13 cellular contexts compared by ENCODE assay signal in genomic region chr3:57977755-57978715, GRCh38. TPM values are rescaled to one million over a fixed set of nuclear protein-coding genes. Genes with fewer than 3 reads are reported as not detected.
A peak's percentile ranks its signal among the peaks of the same experiment; 100 is the strongest.
DNase-seq lines count a peak whose midpoint lies in the region; FAIRE-seq and TF ChIP-seq lines count a peak whose summit lies in the region.
"Had no signal": no experiment of that assay in that cellular context is flagged by ENCODE, and none has a peak within 500 bp of the region (broad histone marks: within the 10 kb centered on the region; RNA-seq: fewer than 3 reads in every experiment).

No MANE protein-coding gene starts in this region.

- peak; percentile 52 for DNase-seq in ELR (ENCODE audit: low read depth)
- peak; percentile 42 for DNase-seq in M059J (ENCODE audit: low read depth)
- DNase-seq in bronchial epithelial cell (ENCODE audit: low read depth), result peak; percentile 71
- peak; percentile 22 for DNase-seq in nephron progenitor cell
- no peak for DNase-seq in testis
- no peak for DNase-seq in foreskin melanocyte
- no peak for DNase-seq in NCI-H2081 treated with DMSO at 0.1 percent for 48 hours (lab: John Stamatoyannopoulos, UW)
- DNase-seq: activated CD4-positive, alpha-beta T cell treated with anti-CD3 and anti-CD28 coated beads for 48 hours; activated gamma-delta T cell treated with Interleukin-2 at 50 U/mL for 16 hours; GOT3; immature natural killer cell had no signal

- peaks cover 48% of the 10 kb centered on the region for H3K4me1 Mint-ChIP-seq in nephron progenitor cell

- H3K9me3 Mint-ChIP-seq in nephron progenitor cell, result no peaks in the 10 kb centered on the region
- H3K9me3 Mint-ChIP-seq: IgD-negative memory B cell, immature natural killer cell had no signal

- no peak overlapping the region for H3K4me3 ChIP-seq in bronchial epithelial cell (ENCODE audit: low read depth, low read length)
- H3K4me3 ChIP-seq in testis, result no peak overlapping the region
- H3K4me3 ChIP-seq: cardiac muscle cell had no signal

- H3K4me1 ChIP-seq in testis, result peaks cover 7% of the 10 kb centered on the region

- H3K27me3 ChIP-seq in bronchial epithelial cell (ENCODE audit: control insufficient read depth, insufficient read depth, low read length) (no peaks in the 10 kb centered on the region), testis (no peaks in the 10 kb centered on the region)
- H3K27me3 ChIP-seq: cardiac muscle cell had no signal

- H3K36me3 ChIP-seq in bronchial epithelial cell (ENCODE audit: control insufficient read depth, insufficient read depth, low read length) (no peaks in the 10 kb centered on the region), testis (ENCODE audit: low read depth, missing control alignments) (no peaks in the 10 kb centered on the region)
- H3K36me3 ChIP-seq: cardiac muscle cell had no signal

- H3K4me3 Mint-ChIP-seq in nephron progenitor cell, result peak overlapping the region; percentile 9
- H3K4me3 Mint-ChIP-seq: IgD-negative memory B cell, immature natural killer cell had no signal

- H3K27me3 Mint-ChIP-seq in nephron progenitor cell (ENCODE audit: low read depth, poor library complexity), result peaks cover 4% of the 10 kb centered on the region

- TF ChIP-seq CTCF in bronchial epithelial cell (IDR thresholded peaks at IDR 0.05; ENCODE audit: insufficient read depth, low read length, severe bottlenecking) (no peak), nephron progenitor cell (IDR thresholded peaks at IDR 0.05) (no peak), testis (IDR thresholded peaks at IDR 0.05) (no peak)

- no peaks in the 10 kb centered on the region for H3K9me3 ChIP-seq in testis

- no peak for TF ChIP-seq POLR2A in testis (IDR thresholded peaks at IDR 0.05)

- peak; percentile 93 for FAIRE-seq in bronchial epithelial cell (lab: Jason Lieb, UNC)

- H3K27ac ChIP-seq in testis, result no peak overlapping the region
- H3K27ac ChIP-seq: cardiac muscle cell had no signal

- WGBS in testis, 2 donors, result 67 to 71% methylated on average over 12 of the region's 12 CpGs

- intact Hi-C loops in testis (cut with DNase I; ENCODE audit: low total_unique reads), result no loop called here

- no peaks in the 10 kb centered on the region for H3K36me3 Mint-ChIP-seq in nephron progenitor cell (ENCODE audit: low read depth)
- H3K36me3 Mint-ChIP-seq: IgD-negative memory B cell, immature natural killer cell had no signal

- peak overlapping the region; percentile 18 for H3K27ac Mint-ChIP-seq in nephron progenitor cell
- H3K27ac Mint-ChIP-seq: immature natural killer cell had no signal

RNA-seq across cellular contexts. Expression of gene FLNB, which starts 30.2 kb away (rescaled TPM):
- 65.0 and 130 TPM in 2 replicates for total RNA-seq in M059J (2014; rRNA removed; shearing (Covaris generic))
- total RNA-seq in bronchial epithelial cell, result 460 and 822 TPM in 2 replicates
- 100 to 1,000 TPM; 166 to 199 TPM for total RNA-seq in testis
- 105 TPM for polyA plus RNA-seq in testis (ENCODE audit: insufficient read depth, low read depth, low replicate concordance)

Comparison
In these comparisons a context has a peak if more than half of its experiments do, and no peak if none do; other contexts are left out.
1. DNase-seq: peak in ELR (single experiment), M059J (single experiment), bronchial epithelial cell (single experiment) and nephron progenitor cell (single experiment); none in testis (single experiment), foreskin melanocyte (single experiment) and NCI-H2081 treated with DMSO at 0.1 percent for 48 hours (single experiment).